ENCODE assay signal across 28 cellular contexts in the genomic region with DNA sequence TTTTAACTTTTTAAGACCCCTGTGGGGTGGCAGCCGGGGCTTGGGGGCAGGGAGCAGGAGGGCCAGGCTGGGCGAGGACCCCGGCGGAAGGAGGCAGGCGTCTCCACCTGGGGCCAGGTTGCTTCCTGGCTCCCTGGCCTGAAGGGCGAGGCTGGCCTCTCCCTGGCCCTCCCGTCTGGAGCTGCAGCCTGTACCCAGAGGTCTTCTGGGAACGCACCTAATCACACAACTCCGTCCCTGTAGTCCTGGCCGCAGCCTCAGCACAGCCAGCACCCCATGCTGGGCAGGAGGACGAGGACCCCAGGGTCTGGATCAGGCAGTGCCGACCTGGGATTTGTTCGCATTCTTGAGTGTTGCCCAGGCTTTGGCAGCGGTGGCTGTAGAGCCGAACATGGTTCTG.
"Had no signal": no experiment of that assay in that cellular context is flagged by ENCODE, and none has a peak within 500 bp of the region (broad histone marks: within the 10 kb centered on the region; RNA-seq: fewer than 3 reads in every experiment).

No MANE protein-coding gene starts in this region.

- H3K27me3 ChIP-seq: neural progenitor cell, neutrophil, ovary, right lobe of liver, thyroid gland, upper lobe of left lung, vagina had no signal

- DNase-seq: natural killer cell; nucleus accumbens; ovary; sigmoid colon; small intestine; stimulated activated CD4-positive, alpha-beta T cell treated with anti-CD3 and anti-CD28 coated beads, Interleukin-15, amount 100 ng/mL, for 24 hours; stimulated activated CD4-positive, alpha-beta T cell treated with anti-CD3 and anti-CD28 coated beads, Interleukin-2, amount 100 ng/mL, for 24 hours; stimulated activated CD4-positive, alpha-beta T cell treated with anti-CD3 and anti-CD28 coated beads, Interleukin-2, amount 100 ng/mL, for 48 hours; stimulated activated CD4-positive, alpha-beta T cell treated with anti-CD3 and anti-CD28 coated beads, Interleukin-4, amount 100 ng/mL, for 24 hours; stimulated activated naive B cell treated with anti-CD40 and anti-IgM and Interleukin-4, amounts not matched to agents 10 μg/mL and 1 μg/mL and 100 μg/mL, for 72 hours; stimulated activated naive CD4-positive, alpha-beta T cell treated with Interleukin-2 at 50 U/mL for 16 hours; stomach; thyroid gland; trophoblast cell had no signal

- H3K27ac Mint-ChIP-seq: naive thymus-derived CD4-positive, alpha-beta T cell; natural killer cell; nephron; neural progenitor cell; progenitor cell of endocrine pancreas; stimulated activated effector memory CD8-positive, alpha-beta T cell treated with anti-CD3 and anti-CD28 coated beads, Interleukin-12 subunit alpha, Interleukin-12 subunit beta, amount 100 ng/mL, for 72 hours; stimulated activated naive B cell treated with anti-CD40 and anti-IgM and Interleukin-4, amounts not matched to agents 10 μg/mL and 1 μg/mL and 100 μg/mL, for 72 hours; stimulated activated naive CD8-positive, alpha-beta T cell treated with anti-CD3 and anti-CD28 coated beads, Interleukin-15, Interleukin-2, amounts not matched to agents 100 ng/mL and 50 ng/mL, for 24 hours had no signal

- H3K4me1 Mint-ChIP-seq: natural killer cell; nephron; stimulated activated effector memory CD8-positive, alpha-beta T cell treated with anti-CD3 and anti-CD28 coated beads, Interleukin-12 subunit alpha, Interleukin-12 subunit beta, amount 100 ng/mL, for 72 hours; stimulated activated naive B cell treated with anti-CD40 and anti-IgM and Interleukin-4, amounts not matched to agents 10 μg/mL and 1 μg/mL and 100 μg/mL, for 72 hours had no signal

- H3K9me3 Mint-ChIP-seq: natural killer cell; stimulated activated effector memory CD8-positive, alpha-beta T cell treated with anti-CD3 and anti-CD28 coated beads, Interleukin-12 subunit alpha, Interleukin-12 subunit beta, amount 100 ng/mL, for 72 hours; stimulated activated naive CD8-positive, alpha-beta T cell treated with anti-CD3 and anti-CD28 coated beads, Interleukin-15, Interleukin-2, amounts not matched to agents 100 ng/mL and 50 ng/mL, for 24 hours had no signal

- H3K4me2 ChIP-seq: neural progenitor cell had no signal

- H3K4me3 Mint-ChIP-seq: naive thymus-derived CD4-positive, alpha-beta T cell; natural killer cell; nephron; neural progenitor cell; stimulated activated effector memory CD8-positive, alpha-beta T cell treated with anti-CD3 and anti-CD28 coated beads, Interleukin-12 subunit alpha, Interleukin-12 subunit beta, amount 100 ng/mL, for 72 hours; stimulated activated naive B cell treated with anti-CD40 and anti-IgM and Interleukin-4, amounts not matched to agents 10 μg/mL and 1 μg/mL and 100 μg/mL, for 72 hours; stimulated activated naive CD8-positive, alpha-beta T cell treated with anti-CD3 and anti-CD28 coated beads, Interleukin-15, Interleukin-2, amounts not matched to agents 100 ng/mL and 50 ng/mL, for 24 hours had no signal

- H3K4me1 ChIP-seq: neural progenitor cell, parathyroid adenoma, psoas muscle, right lobe of liver, sigmoid colon, stomach, thyroid gland, upper lobe of left lung, vagina had no signal

- H3K27me3 Mint-ChIP-seq: naive thymus-derived CD4-positive, alpha-beta T cell; progenitor cell of endocrine pancreas had no signal

- H3K4me3 ChIP-seq: neural progenitor cell, ovary, psoas muscle, right lobe of liver, sigmoid colon, stomach, thoracic aorta, thyroid gland, tibial nerve, upper lobe of left lung, vagina had no signal

- H2AFZ ChIP-seq: neural progenitor cell, parathyroid adenoma had no signal

- ATAC-seq: naive thymus-derived CD4-positive, alpha-beta T cell; natural killer cell; psoas muscle; right lobe of liver; stimulated activated effector memory CD8-positive, alpha-beta T cell treated with anti-CD3 and anti-CD28 coated beads, Interleukin-12 subunit alpha, Interleukin-12 subunit beta, amount 100 ng/mL, for 72 hours; stimulated activated naive B cell treated with anti-CD40 and anti-IgM and Interleukin-4, amounts not matched to agents 10 μg/mL and 1 μg/mL and 100 μg/mL, for 72 hours had no signal

- H3K36me3 ChIP-seq: neural progenitor cell, neutrophil, ovary, right lobe of liver, sigmoid colon, stomach, thoracic aorta, thyroid gland, tibial nerve, upper lobe of left lung, vagina had no signal

- H3K36me3 Mint-ChIP-seq: naive thymus-derived CD4-positive, alpha-beta T cell; natural killer cell; stimulated activated effector memory CD8-positive, alpha-beta T cell treated with anti-CD3 and anti-CD28 coated beads, Interleukin-12 subunit alpha, Interleukin-12 subunit beta, amount 100 ng/mL, for 72 hours; stimulated activated naive B cell treated with anti-CD40 and anti-IgM and Interleukin-4, amounts not matched to agents 10 μg/mL and 1 μg/mL and 100 μg/mL, for 72 hours had no signal

- H3K9me3 ChIP-seq: neutrophil, right lobe of liver, thoracic aorta, thyroid gland, vagina had no signal

- H3K27ac ChIP-seq: neural progenitor cell, neutrophil, ovary, parathyroid adenoma, psoas muscle, right lobe of liver, sigmoid colon, stomach, thoracic aorta, thyroid gland, tibial nerve, upper lobe of left lung, vagina had no signal

- H3K9ac ChIP-seq: neural progenitor cell, parathyroid adenoma had no signal
